In the genomic region with DNA sequence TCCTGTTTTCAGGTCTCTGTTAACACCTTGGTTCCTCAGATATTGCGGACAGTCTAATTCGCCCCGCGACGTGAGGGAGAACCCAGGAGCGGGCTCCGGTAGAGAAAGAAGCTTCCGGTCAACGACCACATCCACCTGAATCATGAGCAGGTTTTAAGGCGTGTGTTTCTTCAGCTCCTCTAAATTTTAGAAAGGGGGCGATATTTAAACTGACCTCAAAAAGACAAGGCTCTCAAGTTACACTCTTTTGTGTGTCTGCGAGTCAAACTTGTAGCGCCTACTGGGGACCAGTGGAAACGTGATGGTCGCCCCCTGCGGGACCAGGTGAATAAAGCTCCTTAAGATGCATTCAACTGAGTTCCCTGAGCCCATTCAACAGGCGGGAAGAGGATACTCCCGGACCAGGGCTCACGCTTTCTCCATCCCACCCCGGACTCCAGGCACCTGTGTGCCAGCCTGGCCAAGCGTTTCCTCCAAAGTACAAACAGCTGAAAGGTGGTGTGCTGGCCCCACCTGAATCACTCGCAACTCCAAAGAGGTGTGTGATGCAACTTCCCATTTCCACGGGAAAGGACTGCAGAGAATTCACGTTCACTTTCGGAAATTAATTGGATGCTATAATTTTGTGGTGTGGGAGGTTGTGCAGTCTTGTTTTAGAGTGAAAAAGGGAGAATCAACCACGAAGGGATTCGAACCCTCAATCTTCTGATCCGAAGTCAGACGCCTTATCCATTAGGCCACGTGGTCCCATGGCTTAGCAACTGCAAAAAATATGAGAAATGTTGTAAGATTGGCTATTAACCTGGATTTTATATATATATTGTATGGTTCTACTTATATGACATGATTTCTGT, we compare ENCODE assay signal across 9 cellular contexts. TPM values are rescaled to one million over a fixed set of nuclear protein-coding genes. Genes with fewer than 3 reads are reported as not detected.
DNase-seq lines count a peak whose midpoint lies in the region; ATAC-seq, FAIRE-seq and TF ChIP-seq lines count a peak whose summit lies in the region.
"Had no signal": no experiment of that assay in that cellular context is flagged by ENCODE, and none has a peak within 500 bp of the region (broad histone marks: within the 10 kb centered on the region; RNA-seq: fewer than 3 reads in every experiment).

No MANE protein-coding gene starts in this region.

- FAIRE-seq in endothelial cell of umbilical vein (lab: Jason Lieb, UNC): peak; percentile 82
- FAIRE-seq: GM18507 had no signal

- peak overlapping the region; percentile 77 for H3K4me3 Mint-ChIP-seq in activated CD8-positive, alpha-beta T cell treated with anti-CD3 and anti-CD28 coated beads for 36 hours
- H3K4me3 Mint-ChIP-seq in nephron progenitor cell: peak overlapping the region; percentile 87

- H2AFZ ChIP-seq in endothelial cell of umbilical vein (ENCODE audit: low read depth, low read length): peak overlapping the region; percentile 26

- peaks cover 10% of the 10 kb centered on the region for H3K9me3 Mint-ChIP-seq in activated CD8-positive, alpha-beta T cell treated with anti-CD3 and anti-CD28 coated beads for 36 hours
- peaks cover 21% of the 10 kb centered on the region for H3K9me3 Mint-ChIP-seq in nephron progenitor cell

- intact Hi-C loops in left ventricle myocardium inferior (cut with micrococcal nuclease) (no loop called here), Right ventricle myocardium superior (cut with DNase I) (no loop called here), endothelial cell of umbilical vein (cut with micrococcal nuclease) (loop anchor here (2.0 to 5.0 kb wide), 7 partner anchors 46 to 406 kb away; a partner anchor contains a TSS), posterior cingulate gyrus (cut with DNase I) (no loop called here)
- intact Hi-C loops in activated CD8-positive, alpha-beta T cell treated with anti-CD3 and anti-CD28 coated beads for 36 hours (cut with micrococcal nuclease): no loop called here

- no peak overlapping the region for H3K9ac ChIP-seq in endothelial cell of umbilical vein (replicated peaks; ENCODE audit: extremely low read depth, insufficient read depth, low read length)

- TF ChIP-seq POLR2A in endothelial cell of umbilical vein (IDR thresholded peaks at IDR 0.05; ENCODE audit: low read depth, low read length): no peak

- CTCF ChIA-PET in activated CD8-positive, alpha-beta T cell treated with anti-CD3 and anti-CD28 coated beads for 36 hours (lab: Charles Lee): interaction anchor here (0.7 to 1.6 kb wide), 15 partner anchors 10 to 665 kb away, joined by 3 to 5 read pairs (median 3); no protein-coding TSS in a partner anchor
- CTCF ChIA-PET in endothelial cell of umbilical vein (lab: Charles Lee): interaction anchor here (0.8 to 1.5 kb wide), 6 partner anchors 11 to 187 kb away, joined by 3 to 4 read pairs (median 3); a partner anchor contains a TSS

- H3K9me3 ChIP-seq in left ventricle myocardium inferior (replicated peaks): peaks cover under 1% of the 10 kb centered on the region
- H3K9me3 ChIP-seq in endothelial cell of umbilical vein (replicated peaks; ENCODE audit: control insufficient read depth, insufficient read depth, low read length): no peaks in the 10 kb centered on the region

- no peaks in the 10 kb centered on the region for H3K79me2 ChIP-seq in endothelial cell of umbilical vein (ENCODE audit: control insufficient read depth, insufficient read depth, low read length)

- BruUV-seq in endothelial cell of umbilical vein (replicated peaks; lab: Mats Ljungman, UMichigan): TSS peak; percentile 100

- H4K20me1 ChIP-seq in endothelial cell of umbilical vein (replicated peaks; ENCODE audit: control insufficient read depth, extremely low read depth, insufficient read depth, low read length): no peaks in the 10 kb centered on the region

- ATAC-seq in Right ventricle myocardium superior (ENCODE audit: poor library complexity) (no peak), HG03432 (IDR thresholded peaks at IDR 0.05; ENCODE audit: unreplicated experiment) (peak; percentile 68)
- peak; percentile 75 for ATAC-seq in activated CD8-positive, alpha-beta T cell treated with anti-CD3 and anti-CD28 coated beads for 36 hours

- peaks cover 23% of the 10 kb centered on the region for H3K4me1 Mint-ChIP-seq in activated CD8-positive, alpha-beta T cell treated with anti-CD3 and anti-CD28 coated beads for 36 hours (ENCODE audit: low read depth)
- peaks cover 40% of the 10 kb centered on the region for H3K4me1 Mint-ChIP-seq in nephron progenitor cell

- no peak for DNase-seq in left ventricle myocardium inferior
- no peak for DNase-seq in Right ventricle myocardium superior
- DNase-seq in NCI-H82 (lab: John Stamatoyannopoulos, UW): peak; percentile 93
- DNase-seq in activated CD8-positive, alpha-beta T cell treated with anti-CD3 and anti-CD28 coated beads for 36 hours: peak; percentile 67
- peak; percentile 70 for DNase-seq in endothelial cell of umbilical vein (ENCODE audit: low read depth, low spot score)
- DNase-seq in nephron progenitor cell: peak; percentile 78
- DNase-seq in posterior cingulate gyrus: no peak

- TF ChIP-seq CTCF in left ventricle myocardium inferior (IDR thresholded peaks at IDR 0.05; ENCODE audit: borderline replicate concordance) (peak; percentile 14), endothelial cell of umbilical vein (IDR thresholded peaks at IDR 0.05; ENCODE audit: extremely low read depth in 1 of 2, insufficient read depth in 1 of 2, low read depth in 1 of 2, low read length in 2 of 2) (peak in 1 of 2 donors; percentile 33), nephron progenitor cell (IDR thresholded peaks at IDR 0.05) (peak; percentile 59)
- peak; percentile 70 for TF ChIP-seq CTCF in activated CD8-positive, alpha-beta T cell treated with anti-CD3 and anti-CD28 coated beads for 36 hours (IDR thresholded peaks at IDR 0.05)

- H3K27me3 ChIP-seq in left ventricle myocardium inferior (ENCODE audit: low read depth): peaks cover 95% of the 10 kb centered on the region
- peaks cover 0 to under 1% of the 10 kb centered on the region in 2 experiments for H3K27me3 ChIP-seq in endothelial cell of umbilical vein (ENCODE audit: control insufficient read depth in 2 of 2, insufficient read depth in 2 of 2, low read length in 2 of 2)

- no peaks in the 10 kb centered on the region for H3K4me1 ChIP-seq in left ventricle myocardium inferior
- H3K4me1 ChIP-seq in endothelial cell of umbilical vein (ENCODE audit: control insufficient read depth, extremely low read depth, insufficient read depth, low read length): peaks cover 13% of the 10 kb centered on the region

- H3K4me2 ChIP-seq in endothelial cell of umbilical vein (ENCODE audit: insufficient read depth, low read length): peak overlapping the region; percentile 80

- peaks cover 56% of the 10 kb centered on the region for H3K27me3 Mint-ChIP-seq in activated CD8-positive, alpha-beta T cell treated with anti-CD3 and anti-CD28 coated beads for 36 hours
- H3K27me3 Mint-ChIP-seq in nephron progenitor cell (ENCODE audit: low read depth, poor library complexity): peaks cover 58% of the 10 kb centered on the region

- dilution Hi-C loops in endothelial cell of umbilical vein (cut with MboI; ENCODE audit: extremely low pct_ligation_motif_present, low sequenced_read_pairs): no loop called here

- H3K27ac ChIP-seq in left ventricle myocardium inferior (replicated peaks) (no peak overlapping the region), endothelial cell of umbilical vein (ENCODE audit: insufficient read depth, low read depth, low read length) (no peak overlapping the region)

- H3K36me3 Mint-ChIP-seq in activated CD8-positive, alpha-beta T cell treated with anti-CD3 and anti-CD28 coated beads for 36 hours (ENCODE audit: low read depth): no peaks in the 10 kb centered on the region
- H3K36me3 Mint-ChIP-seq in nephron progenitor cell (ENCODE audit: low read depth): peaks cover 13% of the 10 kb centered on the region

- POLR2A ChIA-PET in activated CD8-positive, alpha-beta T cell treated with anti-CD3 and anti-CD28 coated beads for 36 hours (lab: Charles Lee): interaction anchor here (0.7 to 1.0 kb wide), 3 partner anchors 40 to 152 kb away, joined by 3 read pairs; no protein-coding TSS in a partner anchor
- POLR2A ChIA-PET in endothelial cell of umbilical vein (lab: Charles Lee): interaction anchor here (0.6 kb wide), 1 partner anchor 10 kb away, joined by 3 read pairs; no protein-coding TSS in a partner anchor

- H3K9me1 ChIP-seq in endothelial cell of umbilical vein (replicated peaks; ENCODE audit: control insufficient read depth, extremely low read depth, insufficient read depth, low read length): no peaks in the 10 kb centered on the region

- H3K4me3 ChIP-seq in left ventricle myocardium inferior (peak overlapping the region; percentile 24), endothelial cell of umbilical vein (replicated peaks in 1 of 3; ENCODE audit: insufficient read depth in 1 of 3, low read depth in 1 of 3, low read length in 3 of 3) (no peak overlapping the region)

- peak overlapping the region; percentile 67 for H3K27ac Mint-ChIP-seq in activated CD8-positive, alpha-beta T cell treated with anti-CD3 and anti-CD28 coated beads for 36 hours
- H3K27ac Mint-ChIP-seq in nephron progenitor cell: no peak overlapping the region

- no peaks in the 10 kb centered on the region for H3K36me3 ChIP-seq in left ventricle myocardium inferior
- no peaks in the 10 kb centered on the region for H3K36me3 ChIP-seq in endothelial cell of umbilical vein (ENCODE audit: control insufficient read depth in 2 of 2, extremely low read depth in 1 of 2, insufficient read depth in 2 of 2, low read length in 2 of 2)

RNA-seq across cellular contexts. Expression of a gene that starts 17.0 kb away (rescaled TPM):
- total RNA-seq in left ventricle myocardium inferior (not detected), Right ventricle myocardium superior (not detected), endothelial cell of umbilical vein (not detected in 2 replicates)
- total RNA-seq in activated CD8-positive, alpha-beta T cell treated with anti-CD3 and anti-CD28 coated beads for 36 hours: not detected
- not detected in 2 replicates for polyA plus RNA-seq in endothelial cell of umbilical vein
- polyA plus RNA-seq in endothelial cell of umbilical vein (2011; cell fraction: cytosol; rRNA removed): not detected in 2 replicates
- not detected in 2 replicates for polyA plus RNA-seq in endothelial cell of umbilical vein (2011; cell fraction: nucleus; rRNA removed)
- not detected in 2 replicates for polyA plus RNA-seq in endothelial cell of umbilical vein (2012)
- polyA minus RNA-seq in endothelial cell of umbilical vein: not detected in 2 replicates
- not detected for polyA minus RNA-seq in endothelial cell of umbilical vein (2011; cell fraction: cytosol; rRNA and poly(A)+ RNA removed)
- polyA minus RNA-seq in endothelial cell of umbilical vein (2011; cell fraction: nucleus; rRNA and poly(A)+ RNA removed): not detected in 2 replicates

RNA-seq across cellular contexts. Expression of a gene that starts 27.1 kb away (rescaled TPM):
- total RNA-seq in left ventricle myocardium inferior (not detected), Right ventricle myocardium superior (not detected), endothelial cell of umbilical vein (not detected in 2 replicates)
- not detected for total RNA-seq in activated CD8-positive, alpha-beta T cell treated with anti-CD3 and anti-CD28 coated beads for 36 hours
- polyA plus RNA-seq in endothelial cell of umbilical vein: not detected in 2 replicates
- polyA plus RNA-seq in endothelial cell of umbilical vein (2011; cell fraction: cytosol; rRNA removed): not detected in 2 replicates
- not detected in 2 replicates for polyA plus RNA-seq in endothelial cell of umbilical vein (2011; cell fraction: nucleus; rRNA removed)
- not detected in 2 replicates for polyA plus RNA-seq in endothelial cell of umbilical vein (2012)
- not detected in 2 replicates for polyA minus RNA-seq in endothelial cell of umbilical vein
- not detected for polyA minus RNA-seq in endothelial cell of umbilical vein (2011; cell fraction: cytosol; rRNA and poly(A)+ RNA removed)
- not detected in 2 replicates for polyA minus RNA-seq in endothelial cell of umbilical vein (2011; cell fraction: nucleus; rRNA and poly(A)+ RNA removed)

Comparison
In these comparisons a context has a peak if more than half of its experiments do, and no peak if none do; other contexts are left out.
1. DNase-seq: peak in NCI-H82 (single experiment), activated CD8-positive, alpha-beta T cell treated with anti-CD3 and anti-CD28 coated beads for 36 hours (single experiment), endothelial cell of umbilical vein (single experiment) and nephron progenitor cell (single experiment); none in left ventricle myocardium inferior (single experiment), Right ventricle myocardium superior (single experiment) and posterior cingulate gyrus (0 of 10).